In the genomic region with DNA sequence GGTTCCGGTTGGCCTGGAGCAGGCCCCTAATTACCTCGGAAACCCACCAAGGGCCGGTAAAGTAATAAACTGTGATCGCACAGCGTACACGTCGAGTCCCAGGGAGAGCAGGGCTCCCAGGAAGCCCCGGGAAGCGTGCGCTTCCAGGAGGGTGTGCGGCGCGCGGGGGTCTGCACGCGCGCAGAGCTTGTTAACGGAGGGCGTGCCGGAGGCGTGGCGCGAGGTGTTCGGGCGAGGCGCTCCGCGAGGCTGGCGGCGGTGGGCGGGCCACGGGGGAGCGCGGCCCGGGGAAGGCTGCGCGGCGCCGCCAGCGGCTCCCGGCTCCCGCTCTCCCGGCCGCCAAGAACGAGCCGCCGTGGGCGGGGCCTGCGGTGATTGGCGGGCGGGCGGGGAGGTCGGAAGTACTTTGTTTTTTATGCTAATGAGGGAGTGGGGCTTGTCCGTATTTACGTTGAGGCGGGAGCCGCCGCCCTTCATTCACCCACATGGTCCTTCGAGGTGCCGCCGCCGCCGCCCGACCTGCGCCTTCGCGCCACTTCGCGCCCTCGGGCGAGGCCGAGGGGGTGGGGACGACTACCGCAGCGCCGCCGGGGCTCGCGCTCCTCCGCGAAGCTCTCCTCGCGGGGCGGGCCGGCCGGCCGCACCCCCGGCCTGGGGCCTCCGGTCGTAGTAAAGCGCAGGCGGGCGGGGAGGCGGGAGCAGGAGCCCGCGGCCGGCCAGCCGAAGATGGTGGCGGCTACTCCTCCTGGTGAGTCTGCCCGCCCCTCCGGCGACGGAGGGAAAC, we compare ENCODE assay signal across 8 cellular contexts. TPM values are rescaled to one million over a fixed set of nuclear protein-coding genes. Genes with fewer than 3 reads are reported as not detected.
DNase-seq lines count a peak whose midpoint lies in the region; ATAC-seq and TF ChIP-seq lines count a peak whose summit lies in the region.

Gene MIR17HG, plus strand, starts transcription at position 476 of the 784 bp plus-strand sequence.

- in situ Hi-C loops in G401 (cut with HindIII; ENCODE audit: low sequenced_read_pairs) = no loop called here

- H3K4me1 ChIP-seq in MM.1S (ENCODE audit: low read length) = peaks cover 13% of the 10 kb centered on the region; the same call in 1 of the 2 replicates

- H3K4me2 ChIP-seq in MM.1S (ENCODE audit: low read depth, low read length) = peak within 1 kb of the TSS; percentile 67

- no peaks in the 10 kb centered on the region for H3K27me3 ChIP-seq in MM.1S (replicated peaks; ENCODE audit: insufficient read depth, low read length)

- no peak for TF ChIP-seq CTCF in MM.1S (IDR thresholded peaks at IDR 0.05; ENCODE audit: low read length)
- no peak for TF ChIP-seq CTCF in neural crest cell (conservative IDR thresholded peaks at IDR 0.05)

- peaks cover 5% of the 10 kb centered on the region; the same call in 1 of the 2 replicates for H3K36me3 ChIP-seq in MM.1S (replicated peaks; ENCODE audit: insufficient read depth, low read length)

- H3K36me3 Mint-ChIP-seq in neural crest cell (ENCODE audit: low read depth) = peaks cover 30% of the 10 kb centered on the region

- DNase-seq in G401 (ENCODE audit: low spot score) (peak; percentile 49), HCEC 1CT (peak; percentile 88), MM.1S (peak; percentile 88), SIG-M5 (lab: John Stamatoyannopoulos, UW) (peak; percentile 88), fibroblast of the conjunctiva (ENCODE audit: low read depth) (peak; percentile 73), neural crest cell (ENCODE audit: low read depth, low spot score) (peak; percentile 78)
- peak; percentile 96 for DNase-seq in activated effector memory CD4-positive, alpha-beta T cell treated with anti-CD3 and anti-CD28 coated beads, Interleukin-2, amount 50 U/mL, for 16 hours
- DNase-seq in stimulated activated naive CD8-positive, alpha-beta T cell treated with anti-CD3 and anti-CD28 coated beads, Interleukin-15, amount 100 ng/mL, for 72 hours = peak; percentile 86 to 90

- H3K9me3 ChIP-seq in MM.1S (replicated peaks; ENCODE audit: insufficient read depth, low read length) = no peaks in the 10 kb centered on the region

- no peaks in the 10 kb centered on the region for H3K9me2 ChIP-seq in MM.1S (replicated peaks; ENCODE audit: insufficient read depth, low read length)

- peak within 1 kb of the TSS; percentile 75; the same call in 1 of the 2 replicates for H2AFZ ChIP-seq in MM.1S (ENCODE audit: low read length)

- H3K27me3 Mint-ChIP-seq in neural crest cell (ENCODE audit: low read depth) = peaks cover 57% of the 10 kb centered on the region
- H3K27me3 Mint-ChIP-seq in stimulated activated naive CD8-positive, alpha-beta T cell treated with anti-CD3 and anti-CD28 coated beads, Interleukin-15, amount 100 ng/mL, for 72 hours = no peaks in the 10 kb centered on the region

- peak within 1 kb of the TSS; percentile 66 for H3K9ac ChIP-seq in MM.1S (ENCODE audit: low read length)

- H3F3A ChIP-seq in MM.1S (ENCODE audit: insufficient read depth, low read length) = peaks cover 17% of the 10 kb centered on the region

- peak within 1 kb of the TSS; percentile 97 for H3K4me3 Mint-ChIP-seq in neural crest cell
- peak within 1 kb of the TSS; percentile 97 to 100 for H3K4me3 Mint-ChIP-seq in stimulated activated naive CD8-positive, alpha-beta T cell treated with anti-CD3 and anti-CD28 coated beads, Interleukin-15, amount 100 ng/mL, for 72 hours

- peak within 1 kb of the TSS; percentile 76 for H3K27ac ChIP-seq in MM.1S (ENCODE audit: low read length)

- no peaks in the 10 kb centered on the region for H3K9me3 Mint-ChIP-seq in neural crest cell
- no peaks in the 10 kb centered on the region for H3K9me3 Mint-ChIP-seq in stimulated activated naive CD8-positive, alpha-beta T cell treated with anti-CD3 and anti-CD28 coated beads, Interleukin-15, amount 100 ng/mL, for 72 hours

- peak within 1 kb of the TSS; percentile 57 for H3K4me3 ChIP-seq in MM.1S (ENCODE audit: low read length)

- peaks cover 35% of the 10 kb centered on the region for H3K79me2 ChIP-seq in MM.1S (ENCODE audit: low read length)

- H3K4me1 Mint-ChIP-seq in neural crest cell = peaks cover 40% of the 10 kb centered on the region
- H3K4me1 Mint-ChIP-seq in stimulated activated naive CD8-positive, alpha-beta T cell treated with anti-CD3 and anti-CD28 coated beads, Interleukin-15, amount 100 ng/mL, for 72 hours = peaks cover 29% of the 10 kb centered on the region

- no peaks in the 10 kb centered on the region; the same call in 1 of the 2 replicates for H4K20me1 ChIP-seq in MM.1S (ENCODE audit: insufficient read depth, low read length)

- H3K27ac Mint-ChIP-seq in neural crest cell (ENCODE audit: unreplicated experiment) = peak within 1 kb of the TSS; percentile 79
- H3K27ac Mint-ChIP-seq in stimulated activated naive CD8-positive, alpha-beta T cell treated with anti-CD3 and anti-CD28 coated beads, Interleukin-15, amount 100 ng/mL, for 72 hours = peak within 1 kb of the TSS; percentile 95 to 99

- ATAC-seq in stimulated activated naive CD8-positive, alpha-beta T cell treated with anti-CD3 and anti-CD28 coated beads, Interleukin-15, amount 100 ng/mL, for 72 hours = peak; percentile 68

RNA-seq across cellular contexts. Expression of gene MIR17HG, which starts in this region (rescaled TPM):
- total RNA-seq in G401 (2014; rRNA removed; shearing (Covaris generic)) = 6.6 and 7.8 TPM in 2 replicates
- total RNA-seq in neural crest cell = 40.6 and 40.9 TPM in 2 replicates

Comparison
In these comparisons a context has a peak if more than half of its experiments do, and no peak if none do; other contexts are left out.
1. Peak in every context shown above with its lines: DNase-seq, ATAC-seq, H3K4me3 ChIP-seq and H3K27ac ChIP-seq.